14 cellular contexts compared by ENCODE assay signal in genomic region chr11:117019871-117020270, GRCh38.
DNase-seq lines count a peak whose midpoint lies in the region; ATAC-seq and TF ChIP-seq lines count a peak whose summit lies in the region.
"Had no signal": no experiment of that assay in that cellular context is flagged by ENCODE, and none has a peak within 500 bp of the region (broad histone marks: within the 10 kb centered on the region; RNA-seq: fewer than 3 reads in every experiment).

No MANE protein-coding gene starts in this region.

- H3K27me3 Mint-ChIP-seq in Caco-2 (ENCODE audit: insufficient read depth, unreplicated experiment), result no peaks in the 10 kb centered on the region
- no peaks in the 10 kb centered on the region for H3K27me3 Mint-ChIP-seq in activated naive CD8-positive, alpha-beta T cell
- H3K27me3 Mint-ChIP-seq: CD4-positive, CD25-positive, alpha-beta regulatory T cell had no signal

- peaks cover 54% of the 10 kb centered on the region for H3K4me1 ChIP-seq in Caco-2
- H3K4me1 ChIP-seq in mucosa of descending colon (ENCODE audit: low read depth), result peaks cover 20% of the 10 kb centered on the region
- no peaks in the 10 kb centered on the region for H3K4me1 ChIP-seq in HAP-1

- H3K27me3 ChIP-seq in Caco-2 (replicated peaks; ENCODE audit: control insufficient read depth, insufficient read depth, low read length) (no peaks in the 10 kb centered on the region), HAP-1 (ENCODE audit: low read depth) (no peaks in the 10 kb centered on the region)

- H3K4me3 ChIP-seq in Caco-2 (ENCODE audit: low read depth, low read length) (no peak overlapping the region), mucosa of descending colon (no peak overlapping the region), HAP-1 (no peak overlapping the region)
- H3K4me3 ChIP-seq: thoracic aorta had no signal

- H3K4me1 Mint-ChIP-seq in Caco-2 (ENCODE audit: low read depth, unreplicated experiment), result peaks cover 53% of the 10 kb centered on the region
- peaks cover 57% of the 10 kb centered on the region for H3K4me1 Mint-ChIP-seq in activated naive CD8-positive, alpha-beta T cell (ENCODE audit: low read depth)

- H3K36me3 ChIP-seq in Caco-2 (ENCODE audit: control insufficient read depth, insufficient read depth, low read length), result no peaks in the 10 kb centered on the region
- H3K36me3 ChIP-seq in mucosa of descending colon (ENCODE audit: low read depth), result no peaks in the 10 kb centered on the region
- no peaks in the 10 kb centered on the region for H3K36me3 ChIP-seq in HAP-1 (replicated peaks)
- H3K36me3 ChIP-seq: thoracic aorta, WERI-Rb-1 had no signal

- CTCF ChIA-PET in Caco-2 (lab: Charles Lee) (interaction anchor here (0.9 to 1.3 kb wide), 3 partner anchors 17 to 79 kb away, joined by 3 to 6 read pairs (median 3); no protein-coding TSS in a partner anchor), HEK293T (lab: Yijun Ruan, JAX) (interaction anchor here (0.7 to 0.8 kb wide), 2 partner anchors 17 to 119 kb away, joined by 4 to 5 read pairs; no protein-coding TSS in a partner anchor)

- ATAC-seq in GM19035 (IDR thresholded peaks at IDR 0.05; ENCODE audit: unreplicated experiment) (peak; percentile 13), mucosa of descending colon (peak; percentile 77), GM19351 (IDR thresholded peaks at IDR 0.05; ENCODE audit: unreplicated experiment) (no peak), SK-N-SH treated with all-trans-retinoic acid at 6 μM for 48 hours (no peak)

- BruUV-seq in Caco-2 (replicated peaks; lab: Mats Ljungman, UMichigan), result no TSS peak

- in situ Hi-C loops in HAP-1 (cut with MboI; ENCODE audit: low sequenced_read_pairs), result no loop called here

- peak overlapping the region; percentile 14 for H3K4me3 Mint-ChIP-seq in Caco-2 (ENCODE audit: unreplicated experiment)
- peak overlapping the region; percentile 52 for H3K4me3 Mint-ChIP-seq in activated naive CD8-positive, alpha-beta T cell

- no peaks in the 10 kb centered on the region for H3K9me3 Mint-ChIP-seq in Caco-2 (ENCODE audit: unreplicated experiment)
- H3K9me3 Mint-ChIP-seq in activated naive CD8-positive, alpha-beta T cell (ENCODE audit: low read depth), result no peaks in the 10 kb centered on the region

- peak overlapping the region; percentile 92 for H3K27ac Mint-ChIP-seq in Caco-2 (ENCODE audit: unreplicated experiment)
- H3K27ac Mint-ChIP-seq in activated naive CD8-positive, alpha-beta T cell, result peak overlapping the region; percentile 81

- peak in 1 of 2 experiments; percentile 39 for DNase-seq in Caco-2
- DNase-seq in mucosa of descending colon, result peak in 1 of 3 donors; percentile 34
- DNase-seq in HEK293T (ENCODE audit: extremely low spot score), result no peak
- DNase-seq in HAP-1 (ENCODE audit: low spot score in 2 of 2), result no peak
- DNase-seq: CD4-positive, CD25-positive, alpha-beta regulatory T cell; glutamatergic neuron; Karpas-422; SIG-M5; WERI-Rb-1 had no signal

- POLR2A ChIA-PET in Caco-2 (lab: Charles Lee), result interaction anchor here (0.6 kb wide), 1 partner anchor 75 kb away, joined by 3 read pairs; no protein-coding TSS in a partner anchor
- POLR2A ChIA-PET in HEK293T (lab: Yijun Ruan, JAX), result no interaction called here

- no peaks in the 10 kb centered on the region for H3K9me3 ChIP-seq in Caco-2
- H3K9me3 ChIP-seq in mucosa of descending colon, result no peaks in the 10 kb centered on the region
- no peaks in the 10 kb centered on the region for H3K9me3 ChIP-seq in HAP-1
- H3K9me3 ChIP-seq: thoracic aorta had no signal

- TF ChIP-seq CTCF in Caco-2 (IDR thresholded peaks at IDR 0.05; ENCODE audit: insufficient read depth in 1 of 2, low read depth in 1 of 2, low read length in 1 of 2, severe bottlenecking in 1 of 2, unreplicated experiment in 1 of 2) (no peak), mucosa of descending colon (IDR thresholded peaks at IDR 0.05) (no peak)

- intact Hi-C loops in Caco-2 (cut with micrococcal nuclease; ENCODE audit: unreplicated experiment), result no loop called here
- intact Hi-C loops in mucosa of descending colon (cut with DNase I, micrococcal nuclease), result no loop called here

- H3K36me3 Mint-ChIP-seq in Caco-2 (ENCODE audit: insufficient read depth, unreplicated experiment), result peaks cover 7% of the 10 kb centered on the region
- H3K36me3 Mint-ChIP-seq in activated naive CD8-positive, alpha-beta T cell, result peaks cover 11% of the 10 kb centered on the region
- H3K36me3 Mint-ChIP-seq: CD4-positive, CD25-positive, alpha-beta regulatory T cell had no signal

TF ChIP-seq in HEK293T, 16 proteins besides CTCF, POLR2A, EP300 and RAD21:
- TF ChIP-seq FOXA1 (IDR thresholded peaks at IDR 0.05), result no peak
- TF ChIP-seq SP1 (IDR thresholded peaks at IDR 0.05), result no peak
- TF ChIP-seq TARDBP (IDR thresholded peaks at IDR 0.05), result no peak
- no peak for TF ChIP-seq LEF1 (IDR thresholded peaks at IDR 0.05; ENCODE audit: borderline replicate concordance)
- TF ChIP-seq ZNF384 (IDR thresholded peaks at IDR 0.05), result no peak
- no peak for TF ChIP-seq ARNT (IDR thresholded peaks at IDR 0.05)
- TF ChIP-seq FOXM1 (IDR thresholded peaks at IDR 0.05; ENCODE audit: borderline replicate concordance), result no peak
- no peak for TF ChIP-seq FOXK2 (IDR thresholded peaks at IDR 0.05)
- TF ChIP-seq ELF4 (IDR thresholded peaks at IDR 0.05), result no peak

TF ChIP-seq in SK-N-SH treated with all-trans-retinoic acid at 6 μM for 48 hours, 23 proteins besides CTCF, POLR2A, EP300 and RAD21 (continues in another document):
- TF ChIP-seq TCF4 (CRISPR knock-in tag; IDR thresholded peaks at IDR 0.05; ENCODE audit: borderline replicate concordance), result no peak
- no peak for TF ChIP-seq TSHZ2 (CRISPR knock-in tag; IDR thresholded peaks at IDR 0.05)
- no peak for TF ChIP-seq PATZ1 (CRISPR knock-in tag; IDR thresholded peaks at IDR 0.05; ENCODE audit: borderline replicate concordance)
- no peak for TF ChIP-seq CSRNP3 (CRISPR knock-in tag; IDR thresholded peaks at IDR 0.05)
- TF ChIP-seq ZNF8 (CRISPR knock-in tag; IDR thresholded peaks at IDR 0.05), result no peak
- TF ChIP-seq TOX (CRISPR knock-in tag; IDR thresholded peaks at IDR 0.05; ENCODE audit: borderline replicate concordance), result no peak
- TF ChIP-seq ZFP3 (CRISPR knock-in tag; IDR thresholded peaks at IDR 0.05), result no peak
- no peak for TF ChIP-seq CREB5 (CRISPR knock-in tag; IDR thresholded peaks at IDR 0.05; ENCODE audit: low read depth)

Comparison
In these comparisons a context has a peak if more than half of its experiments do, and no peak if none do; other contexts are left out.
1. ATAC-seq: peak in GM19035 (single experiment) and mucosa of descending colon (single experiment); none in GM19351 (single experiment) and SK-N-SH treated with all-trans-retinoic acid at 6 μM for 48 hours (single experiment).